12 cellular contexts compared by ENCODE assay signal in the genomic region with DNA sequence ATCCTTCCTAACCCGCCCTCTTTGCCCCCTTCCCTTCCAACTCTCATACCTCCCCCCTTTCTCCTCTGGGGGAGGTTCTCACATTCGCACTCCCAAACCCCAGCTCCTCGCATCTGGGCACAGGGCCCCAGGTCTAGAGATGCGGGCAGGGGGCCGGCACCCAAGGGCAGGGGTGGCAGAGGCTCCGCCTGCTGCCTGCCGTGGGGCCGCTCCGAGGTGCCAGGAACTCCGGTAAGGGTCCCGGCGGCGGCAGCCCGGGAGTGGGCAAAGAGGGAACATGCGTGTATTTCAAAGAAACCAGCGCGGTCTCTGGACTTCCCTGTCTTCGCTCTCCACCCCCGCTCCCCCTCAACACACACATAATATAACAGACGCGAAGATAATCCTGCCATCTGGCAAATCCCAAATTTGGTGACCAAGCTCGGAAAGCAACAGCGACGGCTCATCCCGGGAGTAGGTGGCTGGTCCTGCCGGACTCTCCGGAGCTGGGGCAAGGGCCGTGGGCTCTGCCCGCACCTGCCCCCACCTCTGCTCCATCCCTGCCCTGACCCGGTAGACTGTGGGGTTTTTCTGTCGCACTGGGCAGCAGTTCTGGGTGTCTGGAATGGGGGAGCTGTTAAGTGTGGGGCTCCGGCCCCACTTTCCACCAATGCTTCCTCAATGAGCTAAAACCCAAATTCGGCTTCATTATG. TPM values are rescaled to one million over a fixed set of nuclear protein-coding genes. Genes with fewer than 3 reads are reported as not detected.
DNase-seq lines count a peak whose midpoint lies in the region; ATAC-seq, FAIRE-seq and TF ChIP-seq lines count a peak whose summit lies in the region.
"Had no signal": no experiment of that assay in that cellular context is flagged by ENCODE, and none has a peak within 500 bp of the region (broad histone marks: within the 10 kb centered on the region; RNA-seq: fewer than 3 reads in every experiment).

No MANE protein-coding gene starts in this region.

- ATAC-seq in K562: no peak
- ATAC-seq in natural killer cell: no peak
- ATAC-seq in HG03025 (IDR thresholded peaks at IDR 0.05; ENCODE audit: low FRiP score, unreplicated experiment): no peak
- no peak for ATAC-seq in HG02938 (IDR thresholded peaks at IDR 0.05; ENCODE audit: unreplicated experiment)

- no peak overlapping the region for H3K27ac Mint-ChIP-seq in natural killer cell

- no peak for TF ChIP-seq EP300 in K562 (IDR thresholded peaks at IDR 0.05; ENCODE audit: low read length)

- DNase-seq in HEK293T (ENCODE audit: extremely low spot score): no peak
- no peak for DNase-seq in K562 (ENCODE audit: extremely low read depth in 1 of 4, low spot score in 3 of 4)
- DNase-seq in kidney epithelial cell (ENCODE audit: low read depth): no peak
- DNase-seq in smooth muscle cell (lab: John Stamatoyannopoulos, UW; ENCODE audit: unreplicated experiment): no peak
- no peak for DNase-seq in natural killer cell
- no peak for DNase-seq in HUDEP-2 (lab: John Stamatoyannopoulos, UW; ENCODE audit: unreplicated experiment in 76 of 76)
- DNase-seq: activated CD8-positive, alpha-beta memory T cell treated with anti-CD3 and anti-CD28 coated beads, Interleukin-2, amount 50 U/mL, for 4 hours; CD8-positive, alpha-beta memory T cell; effector memory CD4-positive, alpha-beta T cell; SHP77 treated with DMSO at 0.1 percent for 48 hours had no signal

- H3K27me3 ChIP-seq in K562 (ENCODE audit: control insufficient read depth in 2 of 2, insufficient read depth in 2 of 2, low read length in 2 of 2) (no peaks in the 10 kb centered on the region), kidney epithelial cell (ENCODE audit: control insufficient read depth, insufficient read depth, low read length) (no peaks in the 10 kb centered on the region), smooth muscle cell (ENCODE audit: low read depth) (peaks cover 96% of the 10 kb centered on the region)

- H3K4me3 Mint-ChIP-seq in natural killer cell: no peak overlapping the region

- CTCF ChIA-PET in HEK293T (lab: Yijun Ruan, JAX): interaction anchor here (0.5 to 1.1 kb wide), 9 partner anchors 9 to 1063 kb away, joined by 3 to 5 read pairs (median 3); no protein-coding TSS in a partner anchor
- CTCF ChIA-PET in K562 (lab: Yijun Ruan, JAX; ENCODE audit: low intra/inter-chr PET ratio): no interaction called here

- H3K27me3 Mint-ChIP-seq in natural killer cell (ENCODE audit: low read depth in 2 of 2): peaks cover 70 to 72% of the 10 kb centered on the region in 2 donors

- peaks cover 18% of the 10 kb centered on the region in 2 donors for H3K4me1 Mint-ChIP-seq in natural killer cell

- POLR2A ChIA-PET in HEK293T (lab: Yijun Ruan, JAX): interaction anchor here (0.6 to 4.7 kb wide), 29 partner anchors 9 to 934 kb away, joined by 3 to 27 read pairs (median 4); a partner anchor contains a TSS
- POLR2A ChIA-PET in K562 (lab: Yijun Ruan, JAX): interaction anchor here (0.7 kb wide), 1 partner anchor 22 kb away, joined by 3 read pairs; no protein-coding TSS in a partner anchor

- peaks cover 0 to 3% of the 10 kb centered on the region in 2 donors for H3K9me3 Mint-ChIP-seq in natural killer cell

- H3K4me1 ChIP-seq in K562 (replicated peaks in 1 of 2; ENCODE audit: control insufficient read depth in 2 of 2, insufficient read depth in 2 of 2, low read length in 2 of 2) (peaks cover under 1 to 25% of the 10 kb centered on the region in 2 experiments; a peak in 4 of 5 replicates), smooth muscle cell (ENCODE audit: low read depth) (peaks cover 66% of the 10 kb centered on the region)

- no peak overlapping the region for H3K4me3 ChIP-seq in K562
- peak overlapping the region; percentile 51 for H3K4me3 ChIP-seq in kidney epithelial cell (ENCODE audit: low read depth, low read length)
- no peak overlapping the region for H3K4me3 ChIP-seq in smooth muscle cell

- H3K36me3 ChIP-seq in K562 (ENCODE audit: control insufficient read depth, insufficient read depth, low read length) (no peaks in the 10 kb centered on the region), kidney epithelial cell (ENCODE audit: control insufficient read depth, insufficient read depth, low read length) (no peaks in the 10 kb centered on the region), smooth muscle cell (ENCODE audit: low read depth) (no peaks in the 10 kb centered on the region)

- H3K9ac ChIP-seq in K562 (ENCODE audit: insufficient read depth in 1 of 2, low read depth in 2 of 2, low read length in 2 of 2) (no peak overlapping the region), smooth muscle cell (ENCODE audit: low read depth) (no peak overlapping the region)

- TF ChIP-seq RAD21 in K562 (CRISPR knock-in tag; conservative IDR thresholded peaks at IDR 0.05 in 1 of 2, IDR thresholded peaks at IDR 0.05 in 1 of 2): no peak

- BruUV-seq in K562 (replicated peaks; lab: Mats Ljungman, UMichigan): no TSS peak

- no peaks in the 10 kb centered on the region for H3K79me2 ChIP-seq in K562 (ENCODE audit: control insufficient read depth, insufficient read depth, low read length)
- H3K79me2 ChIP-seq in smooth muscle cell (ENCODE audit: low read depth): no peaks in the 10 kb centered on the region

- H2AFZ ChIP-seq in K562 (ENCODE audit: low read depth, low read length) (no peak overlapping the region), smooth muscle cell (ENCODE audit: low read depth) (no peak overlapping the region)

- FAIRE-seq in K562 (lab: Jason Lieb, UNC): no peak

- H3K36me3 Mint-ChIP-seq in natural killer cell: peaks cover 20% of the 10 kb centered on the region

- TF ChIP-seq POLR2A in K562 (conservative IDR thresholded peaks at IDR 0.05): no peak

- no peaks in the 10 kb centered on the region for H3F3A ChIP-seq in smooth muscle cell (ENCODE audit: low read depth)

- intact Hi-C loops in K562 (cut with micrococcal nuclease) (no loop called here), natural killer cell (cut with micrococcal nuclease) (no loop called here)

- in situ Hi-C loops in K562 (cut with MboI): no loop called here

- H3K9me1 ChIP-seq in K562 (ENCODE audit: control insufficient read depth, insufficient read depth, low read length): peaks cover 3% of the 10 kb centered on the region

- H4K20me1 ChIP-seq in K562 (replicated peaks; ENCODE audit: control insufficient read depth, insufficient read depth, low read length) (no peaks in the 10 kb centered on the region), smooth muscle cell (ENCODE audit: low read depth) (no peaks in the 10 kb centered on the region)

- WGBS in K562 (ENCODE audit: insufficient coverage, low coverage, missing lambda C conversion rate): 95% methylated on average over 28 of the region's 33 CpGs
- WGBS in smooth muscle cell (ENCODE audit: low lambda C conversion rate): 5% methylated on average over 30 of the region's 33 CpGs

- TF ChIP-seq CTCF in K562 (IDR thresholded peaks at IDR 0.05 in 2 of 3, conservative IDR thresholded peaks at IDR 0.05 in 1 of 3; ENCODE audit: insufficient read depth in 2 of 3, low read depth in 1 of 3, low read length in 3 of 3): no peak
- TF ChIP-seq CTCF in kidney epithelial cell (IDR thresholded peaks at IDR 0.05; ENCODE audit: insufficient read depth, low read length, poor library complexity, severe bottlenecking): no peak
- TF ChIP-seq CTCF in smooth muscle cell (IDR thresholded peaks at IDR 0.05; ENCODE audit: borderline replicate concordance, insufficient read depth, poor library complexity, severe bottlenecking): no peak
- TF ChIP-seq CTCF in natural killer cell (IDR thresholded peaks at IDR 0.05): no peak

- H3K4me2 ChIP-seq in K562 (ENCODE audit: insufficient read depth, low read length): no peak overlapping the region
- peak overlapping the region; percentile 85 for H3K4me2 ChIP-seq in smooth muscle cell

- H3K27ac ChIP-seq in K562 (ENCODE audit: extremely low read depth, low read depth, low read length) (no peak overlapping the region), smooth muscle cell (ENCODE audit: low read depth) (no peak overlapping the region)

- H3K9me3 ChIP-seq in K562 (replicated peaks; ENCODE audit: control insufficient read depth, insufficient read depth, low read depth, low read length) (no peaks in the 10 kb centered on the region), smooth muscle cell (replicated peaks; ENCODE audit: low read depth) (no peaks in the 10 kb centered on the region)

TF ChIP-seq in HEK293T, 16 proteins besides CTCF, POLR2A, EP300 and RAD21:
- TF ChIP-seq SP1 (IDR thresholded peaks at IDR 0.05) (no peak), L3MBTL2 (conservative IDR thresholded peaks at IDR 0.05) (peak; percentile 40; the same call in 1 of the 2 replicates)
TF ChIP-seq in HEK293T: peak in this region for 1.

TF ChIP-seq in K562, 482 proteins besides CTCF, POLR2A, EP300 and RAD21:
- TF ChIP-seq KDM2B (CRISPR knock-in tag; IDR thresholded peaks at IDR 0.05) (no peak), POLR2G (IDR thresholded peaks at IDR 0.05; ENCODE audit: low read depth, low read length) (0 out of 2 replicates have a peak, but pooled peaks have one; percentile 21)

RNA-seq across cellular contexts. Expression of a gene that starts 31.0 kb away (rescaled TPM):
- 16.8 and 21.5 TPM in 2 replicates for total RNA-seq in K562 (2011; cell fraction: chromatin; rRNA removed; ENCODE audit: low replicate concordance)
- 10.5 and 13.2 TPM in 2 replicates for total RNA-seq in K562 (2011; cell fraction: nucleolus; rRNA removed)
- 14.2 and 23.5 TPM in 2 replicates for total RNA-seq in K562 (2011; cell fraction: nucleoplasm; rRNA removed)
- total RNA-seq in K562 (2014; rRNA removed) (6.8 and 8.3 TPM in 2 replicates), K562 (2014; rRNA removed; fragmentation: Illumina TruSeq; extraction: Trizol) (8.3 and 9.9 TPM in 2 replicates), K562 (2015; rRNA removed; fragmentation: Illumina TruSeq; extraction: Trizol) (11.9 and 13.1 TPM in 2 replicates), K562 (2021) (49.7 and 51.8 TPM in 2 replicates), kidney epithelial cell (19.1 and 22.9 TPM in 2 replicates), smooth muscle cell (4.5 and 9.8 TPM in 2 replicates), natural killer cell (not detected)
- polyA plus RNA-seq in K562 (2011; rRNA removed) (6.0 and 10.9 TPM in 2 replicates), K562 (2014; fragmentation: Illumina TruSeq; extraction: Trizol) (41.0 and 41.5 TPM in 2 replicates), K562 (2014; fragmentation: Nextera tagmentation; extraction: Ambion mirVana) (10 to 100 TPM in 1 of 2 experiments, 1 to 10 TPM in 1; 9.7 to 11.1 TPM), K562 (2014; rRNA removed) (21.8 and 24.2 TPM in 2 replicates), smooth muscle cell (4.7 and 11.3 TPM in 2 replicates)
- 7.7 and 13.7 TPM in 2 replicates for polyA plus RNA-seq in K562 (2011; cell fraction: cytosol; rRNA removed)
- polyA plus RNA-seq in K562 (2011; cell fraction: nucleus; rRNA removed): 11.9 and 16.2 TPM in 2 replicates
- 35.3 and 71.0 TPM in 2 replicates for polyA plus RNA-seq in K562 (2012)
- polyA minus RNA-seq in K562 (2011; rRNA and poly(A)+ RNA removed): 5.4 TPM in 2 replicates
- polyA minus RNA-seq in K562 (2011; cell fraction: cytosol; rRNA and poly(A)+ RNA removed): 17.7 and 27.6 TPM in 2 replicates
- polyA minus RNA-seq in K562 (2011; cell fraction: nucleus; rRNA and poly(A)+ RNA removed): 9.8 and 9.9 TPM in 2 replicates
- total RNA-seq: CD8-positive, alpha-beta memory T cell had no signal
- polyA plus RNA-seq: CD8-positive, alpha-beta memory T cell had no signal
